ENCODE assay signal across 14 cellular contexts in the genomic region with DNA sequence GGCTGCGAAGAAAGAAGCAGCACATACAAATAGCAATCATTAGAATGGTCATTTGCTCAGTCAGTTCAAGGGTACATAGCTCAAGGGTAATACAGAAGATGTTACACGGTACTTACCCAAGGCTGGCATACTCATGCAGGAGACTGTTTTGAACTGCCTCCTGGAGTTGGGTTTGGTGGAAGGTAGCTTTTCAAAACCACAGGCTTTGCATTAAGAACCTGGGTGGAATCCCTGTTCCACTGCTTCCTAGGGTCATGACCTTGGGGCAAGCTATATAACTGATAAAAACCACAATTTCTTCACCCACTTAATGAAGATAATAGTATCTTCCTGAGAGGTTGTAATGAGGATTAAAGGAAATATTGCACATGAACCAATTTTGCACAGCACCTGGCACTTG. TPM values are rescaled to one million over a fixed set of nuclear protein-coding genes. Genes with fewer than 3 reads are reported as not detected.
DNase-seq lines count a peak whose midpoint lies in the region; ATAC-seq, FAIRE-seq and TF ChIP-seq lines count a peak whose summit lies in the region.
"Had no signal": no experiment of that assay in that cellular context is flagged by ENCODE, and none has a peak within 500 bp of the region (broad histone marks: within the 10 kb centered on the region; RNA-seq: fewer than 3 reads in every experiment).

No MANE protein-coding gene starts in this region.

- H3K36me3 Mint-ChIP-seq in activated T-helper 17 cell treated with anti-CD3 and anti-CD28 coated beads, Interleukin-2, amount 50 U/mL, for 72 hours (ENCODE audit: low read depth), result no peaks in the 10 kb centered on the region
- H3K36me3 Mint-ChIP-seq: activated naive CD4-positive, alpha-beta T cell treated with anti-CD3 and anti-CD28 coated beads, Interleukin-2, amount 50 U/mL, for 72 hours had no signal

- H3K4me1 ChIP-seq in BE2C, result peaks cover 6% of the 10 kb centered on the region; the same call in 1 of the 2 replicates
- H3K4me1 ChIP-seq: colonic mucosa had no signal

- no peaks in the 10 kb centered on the region for H3K27me3 ChIP-seq in BE2C
- H3K27me3 ChIP-seq: colonic mucosa had no signal

- peaks cover 5% of the 10 kb centered on the region for H3K4me1 Mint-ChIP-seq in activated T-helper 17 cell treated with anti-CD3 and anti-CD28 coated beads, Interleukin-2, amount 50 U/mL, for 72 hours

- no peak overlapping the region for H3K4me3 ChIP-seq in BE2C (ENCODE audit: low read depth, low read length)
- H3K4me3 ChIP-seq: colonic mucosa had no signal

- ATAC-seq in GM19351 (IDR thresholded peaks at IDR 0.05; ENCODE audit: unreplicated experiment) (peak; percentile 48), HG02884 (IDR thresholded peaks at IDR 0.05; ENCODE audit: unreplicated experiment) (peak; percentile 42), HG03139 (IDR thresholded peaks at IDR 0.05; ENCODE audit: unreplicated experiment) (no peak), sciatic nerve (no peak)
- ATAC-seq in activated T-helper 17 cell treated with anti-CD3 and anti-CD28 coated beads, Interleukin-2, amount 50 U/mL, for 72 hours (replicated peaks), result peak; percentile 43

- TF ChIP-seq POLR2A in GM12891 (IDR thresholded peaks at IDR 0.05; ENCODE audit: low read depth, low read length), result no peak

- no peak for TF ChIP-seq CTCF in BE2C (IDR thresholded peaks at IDR 0.05; ENCODE audit: low read depth, low read length)

- DNase-seq in GM12891 (ENCODE audit: insufficient read length, low spot score), result no peak
- no peak for DNase-seq in HK-2 (ENCODE audit: unreplicated experiment)
- DNase-seq in sciatic nerve (ENCODE audit: low spot score), result no peak
- DNase-seq in BE2C, result no peak
- DNase-seq: activated CD4-positive, alpha-beta T cell treated with anti-CD3 and anti-CD28 coated beads for 4 hours; colonic mucosa; KG1; left ventricle myocardium superior; NCI-H2227 treated with DMSO at 0.1 percent for 48 hours had no signal

- intact Hi-C loops in sciatic nerve (cut with DNase I), result no loop called here

- no peaks in the 10 kb centered on the region for H3K9me3 Mint-ChIP-seq in activated T-helper 17 cell treated with anti-CD3 and anti-CD28 coated beads, Interleukin-2, amount 50 U/mL, for 72 hours
- H3K9me3 Mint-ChIP-seq: activated naive CD4-positive, alpha-beta T cell treated with anti-CD3 and anti-CD28 coated beads, Interleukin-2, amount 50 U/mL, for 72 hours had no signal

- peak; percentile 91 for FAIRE-seq in GM12891 (lab: Jason Lieb, UNC)

- no peaks in the 10 kb centered on the region for H3K9me3 ChIP-seq in BE2C
- H3K9me3 ChIP-seq: colonic mucosa had no signal

- no peaks in the 10 kb centered on the region for H3K27me3 Mint-ChIP-seq in activated T-helper 17 cell treated with anti-CD3 and anti-CD28 coated beads, Interleukin-2, amount 50 U/mL, for 72 hours

- H3K27ac Mint-ChIP-seq in activated T-helper 17 cell treated with anti-CD3 and anti-CD28 coated beads, Interleukin-2, amount 50 U/mL, for 72 hours, result no peak overlapping the region

- no peak overlapping the region for H3K4me3 Mint-ChIP-seq in activated T-helper 17 cell treated with anti-CD3 and anti-CD28 coated beads, Interleukin-2, amount 50 U/mL, for 72 hours

- H3K36me3 ChIP-seq in BE2C, result no peaks in the 10 kb centered on the region
- H3K36me3 ChIP-seq: colonic mucosa had no signal

TF ChIP-seq in GM12891, 5 proteins besides CTCF, POLR2A, EP300 and RAD21:
- TF ChIP-seq POU2F2 (IDR thresholded peaks at IDR 0.05; ENCODE audit: low read depth, low read length), result peak; percentile 79; the same call in 1 of the 2 replicates
- TF ChIP-seq TAF1 (IDR thresholded peaks at IDR 0.05; ENCODE audit: low read depth, low read length), result no peak
TF ChIP-seq in GM12891: peak in this region for 1.

RNA-seq across cellular contexts. Expression of a gene that starts 36.5 kb away (rescaled TPM):
- polyA plus RNA-seq in GM12891 (2012; ENCODE audit: low read depth, missing spikeins), result 3.1 TPM
- total RNA-seq in activated T-helper 17 cell treated with anti-CD3 and anti-CD28 coated beads, Interleukin-2, amount 50 U/mL, for 72 hours, result under 1 TPM in 1 of 2 donors, not detected in 1; 0.05 TPM
- 27.2 TPM for total RNA-seq in sciatic nerve
- polyA plus RNA-seq in BE2C (2012; ENCODE audit: insufficient read depth, insufficient read length, low read depth), result 12.7 TPM

Comparison
In these comparisons a context has a peak if more than half of its experiments do, and no peak if none do; other contexts are left out.
1. ATAC-seq: peak in GM19351 (single experiment), HG02884 (single experiment) and activated T-helper 17 cell treated with anti-CD3 and anti-CD28 coated beads, Interleukin-2, amount 50 U/mL, for 72 hours (single experiment); none in HG03139 (single experiment) and sciatic nerve (single experiment).
2. RNA of a gene that starts 36.5 kb away (total RNA-seq): 27.2 TPM in sciatic nerve (single experiment); 0.05 TPM in activated T-helper 17 cell treated with anti-CD3 and anti-CD28 coated beads, Interleukin-2, amount 50 U/mL, for 72 hours; every median in the first group is over 10 times any median in the second.